In genomic region chr11:27281276-27281675, GRCh38 we compare ENCODE assay signal across 2 cellular contexts.
TF ChIP-seq lines count a peak whose summit lies in the region.

No MANE protein-coding gene starts in this region.

TF ChIP-seq in K562, 482 proteins besides CTCF, POLR2A, EP300 and RAD21:
- TF ChIP-seq ZNF589 (CRISPR knock-in tag; IDR thresholded peaks at IDR 0.05; ENCODE audit: low read depth) = no peak
- TF ChIP-seq POLR2G (IDR thresholded peaks at IDR 0.05; ENCODE audit: low read depth, low read length) = no peak
- TF ChIP-seq KLF13 (tag; IDR thresholded peaks at IDR 0.05; ENCODE audit: borderline replicate concordance, low read depth) = no peak

TF ChIP-seq in WTC11, 78 proteins besides CTCF, POLR2A, EP300 and RAD21:
- TF ChIP-seq FOXJ3 (CRISPR knock-in tag; IDR thresholded peaks at IDR 0.05; ENCODE audit: borderline replicate concordance) = no peak
- no peak for TF ChIP-seq CBFB (CRISPR knock-in tag; IDR thresholded peaks at IDR 0.05; ENCODE audit: low read depth)
- no peak for TF ChIP-seq ZNF138 (CRISPR knock-in tag; conservative IDR thresholded peaks at IDR 0.05)
- TF ChIP-seq ZNF532 (CRISPR knock-in tag; IDR thresholded peaks at IDR 0.05; ENCODE audit: borderline replicate concordance) = no peak
- TF ChIP-seq TP53 (CRISPR knock-in tag; IDR thresholded peaks at IDR 0.05) = no peak
- TF ChIP-seq ERG (CRISPR knock-in tag; IDR thresholded peaks at IDR 0.05) = no peak
- no peak for TF ChIP-seq GTF2I (CRISPR knock-in tag; conservative IDR thresholded peaks at IDR 0.05)
- no peak for TF ChIP-seq JUN (CRISPR knock-in tag; IDR thresholded peaks at IDR 0.05)
- no peak for TF ChIP-seq OVOL2 (CRISPR knock-in tag; IDR thresholded peaks at IDR 0.05; ENCODE audit: borderline replicate concordance)
- no peak for TF ChIP-seq MAX (CRISPR knock-in tag; IDR thresholded peaks at IDR 0.05)
- no peak for TF ChIP-seq ZNF232 (CRISPR knock-in tag; IDR thresholded peaks at IDR 0.05)
- TF ChIP-seq, protein P1, sequence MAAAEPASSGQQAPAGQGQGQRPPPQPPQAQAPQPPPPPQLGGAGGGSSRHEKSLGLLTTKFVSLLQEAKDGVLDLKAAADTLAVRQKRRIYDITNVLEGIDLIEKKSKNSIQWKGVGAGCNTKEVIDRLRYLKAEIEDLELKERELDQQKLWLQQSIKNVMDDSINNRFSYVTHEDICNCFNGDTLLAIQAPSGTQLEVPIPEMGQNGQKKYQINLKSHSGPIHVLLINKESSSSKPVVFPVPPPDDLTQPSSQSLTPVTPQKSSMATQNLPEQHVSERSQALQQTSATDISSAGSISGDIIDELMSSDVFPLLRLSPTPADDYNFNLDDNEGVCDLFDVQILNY (CRISPR knock-in tag; IDR thresholded peaks at IDR 0.05) = no peak
- TF ChIP-seq ZNF263 (CRISPR knock-in tag; IDR thresholded peaks at IDR 0.05; ENCODE audit: low read depth) = no peak
- no peak for TF ChIP-seq NR2C2 (CRISPR knock-in tag; IDR thresholded peaks at IDR 0.05)
- no peak for TF ChIP-seq TCF7 (CRISPR knock-in tag; IDR thresholded peaks at IDR 0.05; ENCODE audit: low read depth)
- TF ChIP-seq, protein P2, sequence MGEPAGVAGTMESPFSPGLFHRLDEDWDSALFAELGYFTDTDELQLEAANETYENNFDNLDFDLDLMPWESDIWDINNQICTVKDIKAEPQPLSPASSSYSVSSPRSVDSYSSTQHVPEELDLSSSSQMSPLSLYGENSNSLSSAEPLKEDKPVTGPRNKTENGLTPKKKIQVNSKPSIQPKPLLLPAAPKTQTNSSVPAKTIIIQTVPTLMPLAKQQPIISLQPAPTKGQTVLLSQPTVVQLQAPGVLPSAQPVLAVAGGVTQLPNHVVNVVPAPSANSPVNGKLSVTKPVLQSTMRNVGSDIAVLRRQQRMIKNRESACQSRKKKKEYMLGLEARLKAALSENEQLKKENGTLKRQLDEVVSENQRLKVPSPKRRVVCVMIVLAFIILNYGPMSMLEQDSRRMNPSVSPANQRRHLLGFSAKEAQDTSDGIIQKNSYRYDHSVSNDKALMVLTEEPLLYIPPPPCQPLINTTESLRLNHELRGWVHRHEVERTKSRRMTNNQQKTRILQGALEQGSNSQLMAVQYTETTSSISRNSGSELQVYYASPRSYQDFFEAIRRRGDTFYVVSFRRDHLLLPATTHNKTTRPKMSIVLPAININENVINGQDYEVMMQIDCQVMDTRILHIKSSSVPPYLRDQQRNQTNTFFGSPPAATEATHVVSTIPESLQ (CRISPR knock-in tag; IDR thresholded peaks at IDR 0.05) = no peak
- no peak for TF ChIP-seq CREM (CRISPR knock-in tag; IDR thresholded peaks at IDR 0.05)
- TF ChIP-seq, protein P3, sequence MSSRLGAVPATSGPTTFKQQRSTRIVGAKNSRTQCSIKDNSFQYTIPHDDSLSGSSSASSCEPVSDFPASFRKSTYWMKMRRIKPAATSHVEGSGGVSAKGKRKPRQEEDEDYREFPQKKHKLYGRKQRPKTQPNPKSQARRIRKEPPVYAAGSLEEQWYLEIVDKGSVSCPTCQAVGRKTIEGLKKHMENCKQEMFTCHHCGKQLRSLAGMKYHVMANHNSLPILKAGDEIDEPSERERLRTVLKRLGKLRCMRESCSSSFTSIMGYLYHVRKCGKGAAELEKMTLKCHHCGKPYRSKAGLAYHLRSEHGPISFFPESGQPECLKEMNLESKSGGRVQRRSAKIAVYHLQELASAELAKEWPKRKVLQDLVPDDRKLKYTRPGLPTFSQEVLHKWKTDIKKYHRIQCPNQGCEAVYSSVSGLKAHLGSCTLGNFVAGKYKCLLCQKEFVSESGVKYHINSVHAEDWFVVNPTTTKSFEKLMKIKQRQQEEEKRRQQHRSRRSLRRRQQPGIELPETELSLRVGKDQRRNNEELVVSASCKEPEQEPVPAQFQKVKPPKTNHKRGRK (CRISPR knock-in tag; IDR thresholded peaks at IDR 0.05; ENCODE audit: borderline replicate concordance) = no peak
- TF ChIP-seq, protein P4, sequence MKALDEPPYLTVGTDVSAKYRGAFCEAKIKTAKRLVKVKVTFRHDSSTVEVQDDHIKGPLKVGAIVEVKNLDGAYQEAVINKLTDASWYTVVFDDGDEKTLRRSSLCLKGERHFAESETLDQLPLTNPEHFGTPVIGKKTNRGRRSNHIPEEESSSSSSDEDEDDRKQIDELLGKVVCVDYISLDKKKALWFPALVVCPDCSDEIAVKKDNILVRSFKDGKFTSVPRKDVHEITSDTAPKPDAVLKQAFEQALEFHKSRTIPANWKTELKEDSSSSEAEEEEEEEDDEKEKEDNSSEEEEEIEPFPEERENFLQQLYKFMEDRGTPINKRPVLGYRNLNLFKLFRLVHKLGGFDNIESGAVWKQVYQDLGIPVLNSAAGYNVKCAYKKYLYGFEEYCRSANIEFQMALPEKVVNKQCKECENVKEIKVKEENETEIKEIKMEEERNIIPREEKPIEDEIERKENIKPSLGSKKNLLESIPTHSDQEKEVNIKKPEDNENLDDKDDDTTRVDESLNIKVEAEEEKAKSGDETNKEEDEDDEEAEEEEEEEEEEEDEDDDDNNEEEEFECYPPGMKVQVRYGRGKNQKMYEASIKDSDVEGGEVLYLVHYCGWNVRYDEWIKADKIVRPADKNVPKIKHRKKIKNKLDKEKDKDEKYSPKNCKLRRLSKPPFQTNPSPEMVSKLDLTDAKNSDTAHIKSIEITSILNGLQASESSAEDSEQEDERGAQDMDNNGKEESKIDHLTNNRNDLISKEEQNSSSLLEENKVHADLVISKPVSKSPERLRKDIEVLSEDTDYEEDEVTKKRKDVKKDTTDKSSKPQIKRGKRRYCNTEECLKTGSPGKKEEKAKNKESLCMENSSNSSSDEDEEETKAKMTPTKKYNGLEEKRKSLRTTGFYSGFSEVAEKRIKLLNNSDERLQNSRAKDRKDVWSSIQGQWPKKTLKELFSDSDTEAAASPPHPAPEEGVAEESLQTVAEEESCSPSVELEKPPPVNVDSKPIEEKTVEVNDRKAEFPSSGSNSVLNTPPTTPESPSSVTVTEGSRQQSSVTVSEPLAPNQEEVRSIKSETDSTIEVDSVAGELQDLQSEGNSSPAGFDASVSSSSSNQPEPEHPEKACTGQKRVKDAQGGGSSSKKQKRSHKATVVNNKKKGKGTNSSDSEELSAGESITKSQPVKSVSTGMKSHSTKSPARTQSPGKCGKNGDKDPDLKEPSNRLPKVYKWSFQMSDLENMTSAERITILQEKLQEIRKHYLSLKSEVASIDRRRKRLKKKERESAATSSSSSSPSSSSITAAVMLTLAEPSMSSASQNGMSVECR (CRISPR knock-in tag; IDR thresholded peaks at IDR 0.05; ENCODE audit: borderline replicate concordance) = no peak
- TF ChIP-seq NFE2L1 (CRISPR knock-in tag; IDR thresholded peaks at IDR 0.05) = no peak
